8 cellular contexts compared by ENCODE assay signal in genomic region chr19:39031368-39032163, GRCh38. TPM values are rescaled to one million over a fixed set of nuclear protein-coding genes. Genes with fewer than 3 reads are reported as not detected.
DNase-seq lines count a peak whose midpoint lies in the region; ATAC-seq lines count a peak whose summit lies in the region.

No MANE protein-coding gene starts in this region.

- peaks cover 15% of the 10 kb centered on the region for H3K4me1 ChIP-seq in mesenchymal stem cell (ENCODE audit: control insufficient read depth, insufficient read depth, low read depth, low read length)

- no peak overlapping the region for H3K27ac Mint-ChIP-seq in activated CD8-positive, alpha-beta memory T cell treated with anti-CD3 and anti-CD28 coated beads, Interleukin-2, amount 10 ng/mL, durations not matched to agents 7 days and 5 days
- no peak overlapping the region for H3K27ac Mint-ChIP-seq in effector memory CD8-positive, alpha-beta T cell

- H3K36me3 ChIP-seq in mesenchymal stem cell (ENCODE audit: control insufficient read depth in 1 of 2, insufficient read depth in 2 of 2, low read depth in 1 of 2, low read length in 2 of 2), result peaks cover 12 to 17% of the 10 kb centered on the region in 2 experiments

- peak overlapping the region; percentile 82 for H4K8ac ChIP-seq in mesenchymal stem cell (ENCODE audit: low read length)

- H2AFZ ChIP-seq in mesenchymal stem cell (ENCODE audit: low read depth, low read length), result peak overlapping the region; percentile 99

- H3K14ac ChIP-seq in mesenchymal stem cell (ENCODE audit: low read length in 2 of 2), result peak overlapping the region in 1 of 2 experiments; percentile 93

- CTCF ChIA-PET in activated CD8-positive, alpha-beta memory T cell treated with anti-CD3 and anti-CD28 coated beads, Interleukin-2, amount 10 ng/mL, durations not matched to agents 7 days and 5 days (lab: Charles Lee), result interaction anchor here (0.6 kb wide), 1 partner anchor 55 kb away, joined by 3 read pairs; no protein-coding TSS in a partner anchor

- peak overlapping the region in 1 of 2 experiments; percentile 99 for H3K23ac ChIP-seq in mesenchymal stem cell (ENCODE audit: low read length in 2 of 2)

- H3K9ac ChIP-seq in mesenchymal stem cell (ENCODE audit: low read length), result peak overlapping the region; percentile 64

- H3K27me3 Mint-ChIP-seq in activated CD8-positive, alpha-beta memory T cell treated with anti-CD3 and anti-CD28 coated beads, Interleukin-2, amount 10 ng/mL, durations not matched to agents 7 days and 5 days, result peaks cover 49% of the 10 kb centered on the region
- H3K27me3 Mint-ChIP-seq in effector memory CD8-positive, alpha-beta T cell, result peaks cover 0 to 12% of the 10 kb centered on the region in 2 donors

- peak overlapping the region in 1 of 2 experiments; percentile 49 for H3K4ac ChIP-seq in mesenchymal stem cell (ENCODE audit: low read depth in 1 of 2, low read length in 2 of 2)

- H2BK12ac ChIP-seq in mesenchymal stem cell (ENCODE audit: low read length in 2 of 2), result no peak overlapping the region

- H3K4me3 Mint-ChIP-seq in activated CD8-positive, alpha-beta memory T cell treated with anti-CD3 and anti-CD28 coated beads, Interleukin-2, amount 10 ng/mL, durations not matched to agents 7 days and 5 days, result peak overlapping the region; percentile 57
- peak overlapping the region; percentile 78 to 82 for H3K4me3 Mint-ChIP-seq in effector memory CD8-positive, alpha-beta T cell

- no peaks in the 10 kb centered on the region for H3K36me3 Mint-ChIP-seq in activated CD8-positive, alpha-beta memory T cell treated with anti-CD3 and anti-CD28 coated beads, Interleukin-2, amount 10 ng/mL, durations not matched to agents 7 days and 5 days
- H3K36me3 Mint-ChIP-seq in effector memory CD8-positive, alpha-beta T cell (ENCODE audit: insufficient read depth), result no peaks in the 10 kb centered on the region

- peaks cover 3% of the 10 kb centered on the region for H3K9me3 Mint-ChIP-seq in activated CD8-positive, alpha-beta memory T cell treated with anti-CD3 and anti-CD28 coated beads, Interleukin-2, amount 10 ng/mL, durations not matched to agents 7 days and 5 days (ENCODE audit: low read depth)
- no peaks in the 10 kb centered on the region for H3K9me3 Mint-ChIP-seq in effector memory CD8-positive, alpha-beta T cell

- H3K27me3 ChIP-seq in mesenchymal stem cell (ENCODE audit: control insufficient read depth in 1 of 2, insufficient read depth in 1 of 2, low read length in 2 of 2), result peaks cover under 1 to 1% of the 10 kb centered on the region in 2 experiments

- 2% methylated on average over 58 of the region's 58 CpGs for WGBS in mesenchymal stem cell

- H3K4me1 Mint-ChIP-seq in activated CD8-positive, alpha-beta memory T cell treated with anti-CD3 and anti-CD28 coated beads, Interleukin-2, amount 10 ng/mL, durations not matched to agents 7 days and 5 days, result peaks cover 8% of the 10 kb centered on the region
- peaks cover 0 to 2% of the 10 kb centered on the region in 2 donors for H3K4me1 Mint-ChIP-seq in effector memory CD8-positive, alpha-beta T cell (ENCODE audit: low read depth in 2 of 2)

- H2BK120ac ChIP-seq in mesenchymal stem cell (ENCODE audit: low read depth, low read length), result no peak overlapping the region

- no peaks in the 10 kb centered on the region for H3K9me3 ChIP-seq in mesenchymal stem cell (ENCODE audit: control insufficient read depth, low read length)

- peak; percentile 63 for ATAC-seq in HG03095 (IDR thresholded peaks at IDR 0.05; ENCODE audit: unreplicated experiment)
- ATAC-seq in activated CD8-positive, alpha-beta memory T cell treated with anti-CD3 and anti-CD28 coated beads, Interleukin-2, amount 10 ng/mL, durations not matched to agents 7 days and 5 days, result peak; percentile 95
- peak; percentile 87 for ATAC-seq in effector memory CD8-positive, alpha-beta T cell (replicated peaks)

- H4K91ac ChIP-seq in mesenchymal stem cell (ENCODE audit: low read length), result peak overlapping the region; percentile 50

- H3K4me2 ChIP-seq in mesenchymal stem cell (ENCODE audit: low read length, poor library complexity, severe bottlenecking), result peak overlapping the region; percentile 100

- DNase-seq in DMS79 (lab: John Stamatoyannopoulos, UW) (peak; percentile 86), NCI-H82 treated with DMSO at 0.1 percent for 48 hours (lab: John Stamatoyannopoulos, UW; ENCODE audit: unreplicated experiment) (peak; percentile 98), mesenchymal stem cell (peak; percentile 43), OCI-M2 (lab: John Stamatoyannopoulos, UW; ENCODE audit: unreplicated experiment) (no peak)
- DNase-seq in activated CD8-positive, alpha-beta memory T cell treated with anti-CD3 and anti-CD28 coated beads, Interleukin-2, amount 10 ng/mL, durations not matched to agents 7 days and 5 days, result peak; percentile 81
- peak; percentile 36 to 70 (median 68) for DNase-seq in effector memory CD8-positive, alpha-beta T cell
- peak; percentile 54 for DNase-seq in stimulated activated CD8-positive, alpha-beta memory T cell treated with anti-CD3 and anti-CD28 coated beads, Interleukin-12 subunit alpha, Interleukin-12 subunit beta, amount 100 ng/mL, for 24 hours (ENCODE audit: extremely low read depth)

- H3K79me1 ChIP-seq in mesenchymal stem cell (replicated peaks; ENCODE audit: low read length, poor library complexity, severe bottlenecking), result no peaks in the 10 kb centered on the region

- H2BK5ac ChIP-seq in mesenchymal stem cell (ENCODE audit: low read depth, low read length, poor library complexity, severe bottlenecking), result peak overlapping the region; percentile 79

- peak overlapping the region; percentile 80 to 89 for H3K18ac ChIP-seq in mesenchymal stem cell (ENCODE audit: low read depth in 1 of 2, low read length in 2 of 2)

- peak overlapping the region; percentile 83 for H2BK15ac ChIP-seq in mesenchymal stem cell (ENCODE audit: low read depth, poor library complexity, severe bottlenecking)

- H3K27ac ChIP-seq in mesenchymal stem cell (ENCODE audit: low read length, poor library complexity, severe bottlenecking), result peak overlapping the region; percentile 38

- peak overlapping the region; percentile 80 to 90 for H3K4me3 ChIP-seq in mesenchymal stem cell (ENCODE audit: insufficient read depth in 1 of 2, low read depth in 1 of 2, low read length in 2 of 2)

- H2AK5ac ChIP-seq in mesenchymal stem cell (ENCODE audit: low read length, severe bottlenecking), result no peak overlapping the region

RNA-seq across cellular contexts. Expression of gene FBXO27, which starts 0.8 kb away (rescaled TPM):
- total RNA-seq in activated CD8-positive, alpha-beta memory T cell treated with anti-CD3 and anti-CD28 coated beads, Interleukin-2, amount 10 ng/mL, durations not matched to agents 7 days and 5 days, result under 1 TPM in 1 of 2 experiments, not detected in 1; 0.19 TPM
- 3.2 TPM for polyA plus RNA-seq in mesenchymal stem cell (2013, experiment 1 of 2)
- polyA plus RNA-seq in mesenchymal stem cell (2013, experiment 2 of 2), result 2.3 TPM

RNA-seq across cellular contexts. Expression of gene ACP7, which starts 52.6 kb away (rescaled TPM):
- not detected for total RNA-seq in activated CD8-positive, alpha-beta memory T cell treated with anti-CD3 and anti-CD28 coated beads, Interleukin-2, amount 10 ng/mL, durations not matched to agents 7 days and 5 days
- polyA plus RNA-seq in mesenchymal stem cell (2013, experiment 1 of 2), result 0.01 TPM
- not detected for polyA plus RNA-seq in mesenchymal stem cell (2013, experiment 2 of 2)

RNA-seq across cellular contexts. Expression of gene FBXO17, which starts 56.0 kb away (rescaled TPM):
- under 1 TPM in 1 of 2 experiments, not detected in 1; 0.12 TPM for total RNA-seq in activated CD8-positive, alpha-beta memory T cell treated with anti-CD3 and anti-CD28 coated beads, Interleukin-2, amount 10 ng/mL, durations not matched to agents 7 days and 5 days
- 15.8 TPM for polyA plus RNA-seq in mesenchymal stem cell (2013, experiment 1 of 2)
- polyA plus RNA-seq in mesenchymal stem cell (2013, experiment 2 of 2), result 16.6 TPM
